9 cellular contexts compared by ENCODE assay signal in the genomic region with DNA sequence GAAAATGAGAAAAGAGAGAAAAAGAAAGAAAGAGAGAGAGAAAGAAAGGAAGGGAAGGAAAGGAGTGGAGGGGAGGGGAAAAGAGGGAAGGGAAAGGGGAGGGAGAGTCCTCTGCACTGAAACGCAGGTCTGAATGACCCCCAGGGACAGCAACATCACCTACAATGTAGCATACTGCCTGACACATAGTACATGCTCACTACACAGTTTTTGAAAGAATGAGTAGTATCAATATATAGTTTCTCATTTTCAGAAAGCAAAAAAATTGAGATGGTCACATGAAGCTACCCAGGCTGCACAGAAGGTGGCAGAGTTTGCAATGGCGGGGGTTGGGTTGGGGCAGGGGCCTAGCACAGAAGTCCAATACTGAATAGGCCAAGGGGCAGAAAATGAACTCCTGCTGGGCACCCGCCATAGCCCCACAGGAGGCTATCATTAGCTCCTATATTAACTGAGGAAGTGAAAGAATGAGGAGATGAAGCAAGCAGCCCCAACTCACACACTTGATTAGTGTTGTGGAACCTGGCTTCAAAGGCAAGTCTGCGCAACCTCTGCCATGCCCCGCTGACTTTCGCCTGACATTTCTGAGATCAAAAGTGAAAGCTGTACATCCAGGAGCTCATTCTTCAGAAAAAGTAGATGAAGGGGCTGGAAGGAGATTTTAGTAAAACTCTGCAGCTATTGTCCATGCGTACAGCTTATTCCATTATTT.
A peak's percentile ranks its signal among the peaks of the same experiment; 100 is the strongest.
DNase-seq lines count a peak whose midpoint lies in the region; ATAC-seq and TF ChIP-seq lines count a peak whose summit lies in the region.
"Had no signal": no experiment of that assay in that cellular context is flagged by ENCODE, and none has a peak within 500 bp of the region (broad histone marks: within the 10 kb centered on the region; RNA-seq: fewer than 3 reads in every experiment).

No MANE protein-coding gene starts in this region.

- H3K79me2 ChIP-seq in neural progenitor cell (ENCODE audit: low read depth): no peaks in the 10 kb centered on the region

- ATAC-seq in GM19043 (IDR thresholded peaks at IDR 0.05; ENCODE audit: low read depth, unreplicated experiment): peak; percentile 76
- ATAC-seq in HG02840 (IDR thresholded peaks at IDR 0.05; ENCODE audit: low FRiP score, unreplicated experiment): peak; percentile 88
- ATAC-seq: WTC11 had no signal

- no peaks in the 10 kb centered on the region for H3K9me3 Mint-ChIP-seq in neural progenitor cell
- H3K9me3 Mint-ChIP-seq: naive thymus-derived CD8-positive, alpha-beta T cell; WTC11 had no signal

- peaks cover 8% of the 10 kb centered on the region for H3K27me3 Mint-ChIP-seq in neural progenitor cell (ENCODE audit: insufficient read depth, low read depth)

- peaks cover 19% of the 10 kb centered on the region for H3K36me3 Mint-ChIP-seq in neural progenitor cell
- H3K36me3 Mint-ChIP-seq: naive thymus-derived CD8-positive, alpha-beta T cell had no signal

- H3K4me3 ChIP-seq in neural progenitor cell: no peak overlapping the region

- H3F3A ChIP-seq in neural progenitor cell (ENCODE audit: low read depth): no peaks in the 10 kb centered on the region

- peaks cover 15% of the 10 kb centered on the region for H3K4me1 ChIP-seq in neural progenitor cell

- no peaks in the 10 kb centered on the region for H3K27me3 ChIP-seq in neural progenitor cell

- no peaks in the 10 kb centered on the region for H4K20me1 ChIP-seq in neural progenitor cell (ENCODE audit: low read depth)

- peak; percentile 11 for TF ChIP-seq CTCF in neural progenitor cell (IDR thresholded peaks at IDR 0.05)

- H3K4me2 ChIP-seq in neural progenitor cell: peak overlapping the region; percentile 36

- peak overlapping the region; percentile 30 for H3K4me3 Mint-ChIP-seq in neural progenitor cell
- H3K4me3 Mint-ChIP-seq: naive thymus-derived CD8-positive, alpha-beta T cell; WTC11 had no signal

- no peak overlapping the region for H2AFZ ChIP-seq in neural progenitor cell (replicated peaks)

- POLR2A ChIA-PET in HEK293T (lab: Yijun Ruan, JAX): no interaction called here

- no peaks in the 10 kb centered on the region for H3K9me3 ChIP-seq in neural progenitor cell (ENCODE audit: low read depth)

- peaks cover 52% of the 10 kb centered on the region for H3K4me1 Mint-ChIP-seq in neural progenitor cell

- peak; percentile 19 for DNase-seq in NCI-H146 treated with DMSO at 0.1 percent for 48 hours (lab: John Stamatoyannopoulos, UW; ENCODE audit: unreplicated experiment)
- peak; percentile 14 for DNase-seq in neural progenitor cell (ENCODE audit: low spot score)
- no peak for DNase-seq in AG08395 (ENCODE audit: low spot score)
- no peak for DNase-seq in EL
- DNase-seq in HEK293T (ENCODE audit: extremely low spot score): no peak

- H3K36me3 ChIP-seq in neural progenitor cell: no peaks in the 10 kb centered on the region

- peak overlapping the region; percentile 74 for H3K27ac Mint-ChIP-seq in neural progenitor cell
- H3K27ac Mint-ChIP-seq: naive thymus-derived CD8-positive, alpha-beta T cell; WTC11 had no signal

- H3K27ac ChIP-seq in neural progenitor cell: no peak overlapping the region

- CTCF ChIA-PET in HEK293T (lab: Yijun Ruan, JAX): interaction anchor here (0.6 kb wide), 1 partner anchor 1803 kb away, joined by 7 read pairs; no protein-coding TSS in a partner anchor

- H3K9ac ChIP-seq in neural progenitor cell: no peak overlapping the region

TF ChIP-seq in HEK293T, 16 proteins besides CTCF, POLR2A, EP300 and RAD21:
- TF ChIP-seq FOXM1 (IDR thresholded peaks at IDR 0.05; ENCODE audit: borderline replicate concordance): no peak
- TF ChIP-seq TARDBP (IDR thresholded peaks at IDR 0.05): no peak

Comparison
In these comparisons a context has a peak if more than half of its experiments do, and no peak if none do; other contexts are left out.
1. DNase-seq: peak in NCI-H146 treated with DMSO at 0.1 percent for 48 hours (single experiment) and neural progenitor cell (single experiment); none in AG08395 (single experiment), EL (single experiment) and HEK293T (single experiment).